ENCODE assay signal across 1 cellular context in the genomic region with DNA sequence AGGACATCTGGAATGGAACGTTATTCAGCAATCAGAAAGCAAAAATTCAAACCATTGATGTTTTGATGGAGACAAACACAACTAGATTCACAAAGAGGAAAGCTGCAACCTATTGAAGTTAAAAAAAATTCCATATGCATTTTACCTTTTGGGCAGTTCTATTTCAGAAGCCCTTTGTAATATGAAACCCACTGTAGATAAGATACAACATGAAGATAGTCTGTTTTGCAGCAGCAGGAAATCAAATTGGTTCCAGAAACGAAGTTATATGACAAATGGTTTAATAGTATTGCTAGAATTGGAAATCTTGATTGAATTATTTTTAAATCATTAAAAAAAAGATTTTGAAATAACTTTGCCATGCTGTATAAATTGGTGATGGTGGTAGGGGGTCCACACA.
TF ChIP-seq lines count a peak whose summit lies in the region.

No MANE protein-coding gene starts in this region.

TF ChIP-seq in SK-N-SH, 30 proteins besides CTCF, POLR2A, EP300 and RAD21:
- TF ChIP-seq RCOR1 (IDR thresholded peaks at IDR 0.05; ENCODE audit: low read length): peak; percentile 74; the same call in 1 of the 2 replicates
- TF ChIP-seq, protein P1, sequence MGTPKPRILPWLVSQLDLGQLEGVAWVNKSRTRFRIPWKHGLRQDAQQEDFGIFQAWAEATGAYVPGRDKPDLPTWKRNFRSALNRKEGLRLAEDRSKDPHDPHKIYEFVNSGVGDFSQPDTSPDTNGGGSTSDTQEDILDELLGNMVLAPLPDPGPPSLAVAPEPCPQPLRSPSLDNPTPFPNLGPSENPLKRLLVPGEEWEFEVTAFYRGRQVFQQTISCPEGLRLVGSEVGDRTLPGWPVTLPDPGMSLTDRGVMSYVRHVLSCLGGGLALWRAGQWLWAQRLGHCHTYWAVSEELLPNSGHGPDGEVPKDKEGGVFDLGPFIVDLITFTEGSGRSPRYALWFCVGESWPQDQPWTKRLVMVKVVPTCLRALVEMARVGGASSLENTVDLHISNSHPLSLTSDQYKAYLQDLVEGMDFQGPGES (IDR thresholded peaks at IDR 0.05; ENCODE audit: low read depth, low read length): no peak
- TF ChIP-seq ELF1 (IDR thresholded peaks at IDR 0.05): no peak
- peak; percentile 60 for TF ChIP-seq GATA2 (CRISPR knock-in tag; IDR thresholded peaks at IDR 0.05)
- TF ChIP-seq, protein P2, sequence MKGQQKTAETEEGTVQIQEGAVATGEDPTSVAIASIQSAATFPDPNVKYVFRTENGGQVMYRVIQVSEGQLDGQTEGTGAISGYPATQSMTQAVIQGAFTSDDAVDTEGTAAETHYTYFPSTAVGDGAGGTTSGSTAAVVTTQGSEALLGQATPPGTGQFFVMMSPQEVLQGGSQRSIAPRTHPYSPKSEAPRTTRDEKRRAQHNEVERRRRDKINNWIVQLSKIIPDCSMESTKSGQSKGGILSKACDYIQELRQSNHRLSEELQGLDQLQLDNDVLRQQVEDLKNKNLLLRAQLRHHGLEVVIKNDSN (IDR thresholded peaks at IDR 0.05; ENCODE audit: borderline replicate concordance, low read depth): no peak
